26 cellular contexts compared by ENCODE assay signal in genomic region chr2:175449616-175450015, GRCh38.
"Had no signal": no experiment of that assay in that cellular context is flagged by ENCODE, and none has a peak within 500 bp of the region (broad histone marks: within the 10 kb centered on the region; RNA-seq: fewer than 3 reads in every experiment).

No MANE protein-coding gene starts in this region.

- H3K9me3 ChIP-seq: SJCRH30, SK-N-SH had no signal

- FAIRE-seq: astrocyte had no signal

- H3K27me3 ChIP-seq: SJCRH30 had no signal

- H3K27ac ChIP-seq: KMS-11, SJCRH30, VCaP had no signal

- DNase-seq: activated CD4-positive, alpha-beta memory T cell treated with anti-CD3 and anti-CD28 coated beads for 36 hours; activated CD4-positive, alpha-beta T cell treated with anti-CD3 and anti-CD28 coated beads, Interleukin-2, amount 10 ng/mL, durations not matched to agents 7 days and 5 days; activated CD4-positive, CD25-positive, alpha-beta regulatory T cell; activated CD8-positive, alpha-beta memory T cell treated with anti-CD3 and anti-CD28 coated beads for 24 hours; activated effector memory CD4-positive, alpha-beta T cell treated with anti-CD3 and anti-CD28 coated beads, Interleukin-2, amount 50 U/mL, for 16 hours; activated naive CD4-positive, alpha-beta T cell treated with Interleukin-2 at 50 U/mL for 16 hours; activated T-cell treated with anti-CD3 and anti-CD28 coated beads, Interleukin-2, amount 50 U/mL, for 4 hours; amygdala; NCI-H1092; NCI-H1417; NCI-H1930; NCI-H2107; NCI-H446; NCI-H526; NK-92 treated with Interleukin-12 subunit alpha and Interleukin-12 subunit beta, amount 100 ng/mL, for 24 hours; OCI-M1; RPMI8226; SK-N-SH; T-helper 1 cell had no signal

- H3K36me3 ChIP-seq: SJCRH30 had no signal

- ATAC-seq: activated naive CD4-positive, alpha-beta T cell treated with anti-CD3 and anti-CD28 coated beads, Interleukin-2, amount 50 U/mL, for 72 hours; activated T-cell treated with anti-CD3 and anti-CD28 coated beads, Interleukin-2, amount 50 U/mL, for 4 hours; Panc1; Right ventricle myocardium inferior had no signal

- H3K4me3 ChIP-seq: SJCRH30 had no signal

- H3K4me1 ChIP-seq: SJCRH30 had no signal
